In genomic region chr17:60387666-60388065, GRCh38 we compare ENCODE assay signal across 17 cellular contexts. TPM values are rescaled to one million over a fixed set of nuclear protein-coding genes. Genes with fewer than 3 reads are reported as not detected.
DNase-seq lines count a peak whose midpoint lies in the region; ATAC-seq and TF ChIP-seq lines count a peak whose summit lies in the region.
"Had no signal": no experiment of that assay in that cellular context is flagged by ENCODE, and none has a peak within 500 bp of the region (broad histone marks: within the 10 kb centered on the region; RNA-seq: fewer than 3 reads in every experiment).

No MANE protein-coding gene starts in this region.

- dilution Hi-C loops in IMR-90 (cut with HindIII; ENCODE audit: low sequenced_read_pairs, unreplicated experiment) = no loop called here

- ATAC-seq in GM23338 = no peak
- ATAC-seq in IMR-90 (ENCODE audit: low read depth) = no peak
- ATAC-seq in HG02642 (IDR thresholded peaks at IDR 0.05; ENCODE audit: poor library complexity, unreplicated experiment) = no peak
- ATAC-seq: PC-3 had no signal

- no peak overlapping the region for H2BK15ac ChIP-seq in IMR-90 (ENCODE audit: low read depth, low read length)

- peaks cover 24 to 69% of the 10 kb centered on the region in 2 experiments for H3K79me1 ChIP-seq in IMR-90 (ENCODE audit: low read depth in 1 of 2, low read length in 2 of 2)

- H4K8ac ChIP-seq in IMR-90 (ENCODE audit: low read depth in 2 of 2, low read length in 2 of 2) = no peak overlapping the region

- peaks cover 11% of the 10 kb centered on the region; the same call in 1 of the 2 replicates for H3F3A ChIP-seq in GM23338 (replicated peaks; ENCODE audit: low read depth)

- H3K18ac ChIP-seq in IMR-90 (ENCODE audit: low read depth, low read length) = no peak overlapping the region

- H2AK5ac ChIP-seq in IMR-90 (ENCODE audit: low read depth, low read length) = no peak overlapping the region

- H3K4me2 ChIP-seq in GM23338 = peak overlapping the region; percentile 85
- peak overlapping the region; percentile 18; the same call in 1 of the 2 replicates for H3K4me2 ChIP-seq in IMR-90 (ENCODE audit: low read depth, low read length)

- H3K4me3 ChIP-seq in GM23338 (peak overlapping the region; percentile 93), IMR-90 (ENCODE audit: insufficient read depth, low read depth, low read length) (no peak overlapping the region)
- H3K4me3 ChIP-seq: HAP-1 had no signal

- peaks cover 8% of the 10 kb centered on the region for H3K9me1 ChIP-seq in IMR-90 (ENCODE audit: insufficient read depth, low read length)

- no peak overlapping the region for H3K9ac ChIP-seq in IMR-90 (ENCODE audit: low read depth, low read length)

- no peaks in the 10 kb centered on the region for H3K27me3 ChIP-seq in GM23338 (ENCODE audit: insufficient read depth)
- no peaks in the 10 kb centered on the region for H3K27me3 ChIP-seq in IMR-90 (ENCODE audit: control insufficient read depth, insufficient read depth, low read length)

- H3K79me2 ChIP-seq in GM23338 (replicated peaks; ENCODE audit: insufficient read depth) = peaks cover 84% of the 10 kb centered on the region

- TF ChIP-seq RAD21 in IMR-90 (IDR thresholded peaks at IDR 0.05; ENCODE audit: low read length) = no peak

- H3K56ac ChIP-seq in IMR-90 (ENCODE audit: extremely low read depth, insufficient read depth, low read length) = no peak overlapping the region

- no peak overlapping the region for H3K14ac ChIP-seq in IMR-90 (replicated peaks; ENCODE audit: low read depth, low read length)

- intact Hi-C loops in IMR-90 (cut with micrococcal nuclease) = no loop called here

- H2BK120ac ChIP-seq in IMR-90 (ENCODE audit: low read depth, low read length) = no peak overlapping the region

- H3K4me1 ChIP-seq in GM23338 (ENCODE audit: insufficient read depth) = peaks cover 78% of the 10 kb centered on the region
- peaks cover 11% of the 10 kb centered on the region for H3K4me1 ChIP-seq in IMR-90 (ENCODE audit: control insufficient read depth, insufficient read depth, low read length)

- POLR2A ChIA-PET in IMR-90 (lab: Charles Lee; ENCODE audit: unreplicated experiment) = no interaction called here

- no peak for TF ChIP-seq POLR2A in IMR-90 (IDR thresholded peaks at IDR 0.05; ENCODE audit: low read depth, low read length)

- no peak overlapping the region for H2BK20ac ChIP-seq in IMR-90 (ENCODE audit: low read depth, low read length)

- peaks cover 71% of the 10 kb centered on the region for H3K4me1 Mint-ChIP-seq in GM23338
- peaks cover 74% of the 10 kb centered on the region for H3K4me1 Mint-ChIP-seq in brain
- H3K4me1 Mint-ChIP-seq in nephron = peaks cover 54% of the 10 kb centered on the region

- no peak overlapping the region for H2AK9ac ChIP-seq in IMR-90 (replicated peaks; ENCODE audit: low read depth, low read length, poor library complexity)

- peaks cover 9% of the 10 kb centered on the region; the same call in 1 of the 3 replicates for H3K36me3 Mint-ChIP-seq in GM23338 (ENCODE audit: low read depth)
- H3K36me3 Mint-ChIP-seq in brain = no peaks in the 10 kb centered on the region
- H3K36me3 Mint-ChIP-seq in nephron (ENCODE audit: low read depth) = no peaks in the 10 kb centered on the region

- BruUV-seq in IMR-90 (replicated peaks; lab: Mats Ljungman, UMichigan) = no TSS peak

- no peak overlapping the region for H2BK5ac ChIP-seq in IMR-90 (ENCODE audit: low read depth, low read length, poor library complexity, severe bottlenecking)

- no peak overlapping the region for H4K5ac ChIP-seq in IMR-90 (ENCODE audit: low read depth, low read length)

- no peak overlapping the region for H4K91ac ChIP-seq in IMR-90 (ENCODE audit: insufficient read depth, low read depth, low read length)

- H3K9me3 Mint-ChIP-seq in GM23338 = no peaks in the 10 kb centered on the region; the same call in 2 of the 3 replicates
- H3K9me3 Mint-ChIP-seq in brain = peaks cover 0 to 2% (median 0%) of the 10 kb centered on the region in 5 experiments
- H3K9me3 Mint-ChIP-seq in nephron = no peaks in the 10 kb centered on the region

- H4K20me1 ChIP-seq in GM23338 (replicated peaks; ENCODE audit: insufficient read depth) (no peaks in the 10 kb centered on the region; the same call in 1 of the 2 replicates), IMR-90 (ENCODE audit: insufficient read depth, low read length) (peaks cover 57% of the 10 kb centered on the region; the same call in 1 of the 2 replicates)

- no peak overlapping the region for H3K27ac ChIP-seq in GM23338 (ENCODE audit: low read depth)
- no peak overlapping the region for H3K27ac ChIP-seq in IMR-90 (ENCODE audit: insufficient read depth, low read length)
- H3K27ac ChIP-seq: C4-2B, RWPE1 had no signal

- no peak overlapping the region for H3K23ac ChIP-seq in IMR-90 (ENCODE audit: low read depth, low read length)

- no peak overlapping the region for H3K4ac ChIP-seq in IMR-90 (ENCODE audit: low read depth, low read length)

- H3K27ac Mint-ChIP-seq in GM23338 = peak overlapping the region; percentile 92
- peak overlapping the region in 1 of 5 experiments; percentile 51 for H3K27ac Mint-ChIP-seq in brain
- H3K27ac Mint-ChIP-seq in nephron = peak overlapping the region in 2 of 3 experiments; percentile 30 to 38

- no CpG with 5 or more reads among the region's 3 CpGs for WGBS in IMR-90 (ENCODE audit: extremely low coverage in 2 of 2, insufficient read length in 1 of 2), 2 experiments

- TF ChIP-seq CTCF in GM23338 (conservative IDR thresholded peaks at IDR 0.05; ENCODE audit: low read depth in 2 of 2) (no peak), IMR-90 (conservative IDR thresholded peaks at IDR 0.05; ENCODE audit: low read depth, low read length) (no peak), brain (conservative IDR thresholded peaks at IDR 0.05) (no peak), nephron (IDR thresholded peaks at IDR 0.05; ENCODE audit: unreplicated experiment in 3 of 3) (no peak)

- H3K27me3 Mint-ChIP-seq in GM23338 (ENCODE audit: insufficient read depth, low read depth, poor library complexity) = peaks cover 9% of the 10 kb centered on the region
- peaks cover 8% of the 10 kb centered on the region for H3K27me3 Mint-ChIP-seq in brain
- H3K27me3 Mint-ChIP-seq in nephron (ENCODE audit: low read depth) = peaks cover 3% of the 10 kb centered on the region

- in situ Hi-C loops in IMR-90 (cut with MboI; ENCODE audit: low sequenced_read_pairs) = no loop called here

- H3K9me2 ChIP-seq in GM23338 (ENCODE audit: insufficient read depth) = no peaks in the 10 kb centered on the region

- DNase-seq in GM23338 (ENCODE audit: low spot score) (no peak), IMR-90 (no peak), inferior parietal cortex (ENCODE audit: extremely low spot score) (no peak), NCI-H446 (lab: John Stamatoyannopoulos, UW) (no peak)
- DNase-seq: Kasumi-1, NCI-H1930, NCI-H2171 treated with DMSO at 0.1 percent for 48 hours, NCI-H748 treated with DMSO at 0.1 percent for 48 hours, PC-3, SW 1271 had no signal

- H3K4me3 Mint-ChIP-seq in GM23338 (peak overlapping the region; percentile 64), brain (peak overlapping the region; percentile 32 to 96 (median 62)), nephron (peak overlapping the region in 1 of 3 experiments; percentile 10)

- CTCF ChIA-PET in IMR-90 (lab: Yijun Ruan, JAX) = no interaction called here

- H3K36me3 ChIP-seq in GM23338 (ENCODE audit: insufficient read depth) (no peaks in the 10 kb centered on the region), IMR-90 (ENCODE audit: control insufficient read depth, insufficient read depth, low read length) (no peaks in the 10 kb centered on the region)
- H3K36me3 ChIP-seq: HAP-1 had no signal

- H3K9me3 ChIP-seq in IMR-90 (ENCODE audit: control insufficient read depth, insufficient read depth, low read length) = no peaks in the 10 kb centered on the region
- H3K9me3 ChIP-seq: HAP-1 had no signal

- no peak overlapping the region for H2AFZ ChIP-seq in GM23338
- H2AFZ ChIP-seq in IMR-90 (replicated peaks; ENCODE audit: low read length, poor library complexity) = no peak overlapping the region

TF ChIP-seq in GM23338, 12 proteins besides CTCF, POLR2A, EP300 and RAD21 (continues in another document):
- TF ChIP-seq CREB1 (CRISPR knock-in tag; IDR thresholded peaks at IDR 0.05; ENCODE audit: low read depth) (no peak), EZH2phosphoT487 (IDR thresholded peaks at IDR 0.05; ENCODE audit: unreplicated experiment) (no peak), NANOG (IDR thresholded peaks at IDR 0.05; ENCODE audit: borderline replicate concordance) (no peak)

TF ChIP-seq in IMR-90, 13 proteins besides CTCF, POLR2A, EP300 and RAD21:
- TF ChIP-seq BHLHE40 (IDR thresholded peaks at IDR 0.05; ENCODE audit: low read depth, low read length) (no peak), RFX5 (IDR thresholded peaks at IDR 0.05; ENCODE audit: low read depth, low read length) (no peak), FOS (IDR thresholded peaks at IDR 0.05; ENCODE audit: low read depth, low read length) (no peak), NFE2L2 (IDR thresholded peaks at IDR 0.05; ENCODE audit: low read depth, low read length) (no peak), USF2 (IDR thresholded peaks at IDR 0.05; ENCODE audit: low read depth, low read length) (no peak), MAFK (IDR thresholded peaks at IDR 0.05; ENCODE audit: low read depth, low read length) (no peak)
TF ChIP-seq in IMR-90: peak in this region for 0.

RNA-seq across cellular contexts. Expression of gene USP32, which starts 4.3 kb away (rescaled TPM):
- 124 and 129 TPM in 2 replicates for total RNA-seq in GM23338 (2014; rRNA removed; shearing (Covaris generic))
- 43.6 and 44.3 TPM in 2 replicates for polyA plus RNA-seq in GM23338 (2016; fragmentation: Nextera tagmentation; extraction: Ambion mirVana)
- 46.8 and 48.6 TPM in 2 replicates for total RNA-seq in IMR-90 (2012; rRNA removed)
- polyA plus RNA-seq in IMR-90 (2012; rRNA removed) = 16.2 and 16.8 TPM in 2 replicates
- 3.5 and 6.9 TPM in 2 replicates for polyA plus RNA-seq in IMR-90 (2012; cell fraction: cytosol; rRNA removed)
- 4.3 and 25.1 TPM in 2 replicates for polyA plus RNA-seq in IMR-90 (2012; cell fraction: nucleus; rRNA removed; ENCODE audit: low replicate concordance)
- polyA plus RNA-seq in brain (ENCODE audit: insufficient read depth, low read depth, low replicate concordance) = 16.6 TPM

RNA-seq across cellular contexts. Expression of gene CHCT1, which starts 34.6 kb away (rescaled TPM):
- total RNA-seq in GM23338 (2014; rRNA removed; shearing (Covaris generic)) = not detected in 2 replicates
- polyA plus RNA-seq in GM23338 (2016; fragmentation: Nextera tagmentation; extraction: Ambion mirVana) = 0.61 TPM in 1 of 2 replicates, not detected in the other
- not detected in 2 replicates for total RNA-seq in IMR-90 (2012; rRNA removed)
- polyA plus RNA-seq in IMR-90 (2012; rRNA removed) = not detected in 2 replicates
- polyA plus RNA-seq in IMR-90 (2012; cell fraction: cytosol; rRNA removed) = not detected in 2 replicates
- polyA plus RNA-seq in IMR-90 (2012; cell fraction: nucleus; rRNA removed; ENCODE audit: low replicate concordance) = not detected in 2 replicates
- polyA plus RNA-seq in brain (ENCODE audit: insufficient read depth, low read depth, low replicate concordance) = not detected
- total RNA-seq: NCI-H460, PC-3 had no signal
